11 cellular contexts compared by ENCODE assay signal in the genomic region with DNA sequence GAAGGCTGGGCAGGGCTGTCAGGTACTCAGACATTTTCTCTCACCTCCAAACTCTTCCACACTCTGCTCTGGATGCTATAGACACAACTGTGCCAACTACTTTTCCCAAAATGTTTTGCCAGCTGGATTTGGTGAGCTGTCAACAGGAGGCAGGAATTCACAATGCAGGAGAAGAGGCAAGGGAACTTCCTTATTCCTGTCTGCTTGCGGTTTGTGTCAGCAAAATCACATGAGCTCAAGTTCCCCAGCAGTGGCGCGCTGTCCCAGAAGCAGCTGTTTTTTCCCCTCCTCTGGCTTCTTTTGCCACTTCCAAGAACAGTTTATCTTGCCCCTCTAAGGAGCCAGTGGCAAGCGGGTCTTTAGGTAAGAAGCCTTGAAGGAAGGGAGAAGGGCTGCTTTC.
DNase-seq lines count a peak whose midpoint lies in the region; ATAC-seq, FAIRE-seq and TF ChIP-seq lines count a peak whose summit lies in the region.
"Had no signal": no experiment of that assay in that cellular context is flagged by ENCODE, and none has a peak within 500 bp of the region (broad histone marks: within the 10 kb centered on the region; RNA-seq: fewer than 3 reads in every experiment).

No MANE protein-coding gene starts in this region.

- peak; percentile 80 to 84 for DNase-seq in Kasumi-1 (lab: John Stamatoyannopoulos, UW)
- peak; percentile 25 for DNase-seq in brain pericyte (ENCODE audit: low read depth, low spot score)
- no peak for DNase-seq in keratinocyte (ENCODE audit: low read depth, low spot score)
- peak; percentile 3 for DNase-seq in small intestine
- no peak for DNase-seq in GM10266 (ENCODE audit: extremely low spot score)
- DNase-seq in PC-9 = no peak
- DNase-seq: activated CD4-positive, alpha-beta T cell treated with anti-CD3 and anti-CD28 coated beads for 4 hours; H9; NCI-H1930 had no signal

- CTCF ChIA-PET in PC-9 (lab: Charles Lee) = no interaction called here

- H3K4me2 ChIP-seq in keratinocyte (ENCODE audit: control insufficient read depth, extremely low read depth, insufficient read depth, low read depth, low read length) (no peak overlapping the region), PC-9 (no peak overlapping the region)

- no peak overlapping the region for H3K9ac ChIP-seq in keratinocyte (ENCODE audit: control insufficient read depth, extremely low read depth, insufficient read depth, low read length)

- BruUV-seq in PC-9 (replicated peaks; lab: Mats Ljungman, UMichigan) = no TSS peak

- intact Hi-C loops in PC-9 (cut with micrococcal nuclease; ENCODE audit: unreplicated experiment) = no loop called here

- peak; percentile 52 for FAIRE-seq in keratinocyte (lab: Jason Lieb, UNC)
- FAIRE-seq in small intestine (lab: Jason Lieb, UNC) = no peak

- H3K9me3 ChIP-seq in keratinocyte (ENCODE audit: control insufficient read depth, low read depth, low read length) (no peaks in the 10 kb centered on the region), small intestine (ENCODE audit: control insufficient read depth, low read depth) (no peaks in the 10 kb centered on the region), PC-9 (ENCODE audit: insufficient read depth, low read depth) (no peaks in the 10 kb centered on the region)

- H3K79me2 ChIP-seq in keratinocyte (ENCODE audit: control insufficient read depth, insufficient read depth, low read length) (no peaks in the 10 kb centered on the region), PC-9 (ENCODE audit: low read depth) (no peaks in the 10 kb centered on the region)

- WGBS in small intestine, 3 donors = 34 to 56% (median 48%) methylated on average over 4 of the region's 4 CpGs

- ATAC-seq in HG03097 (IDR thresholded peaks at IDR 0.05; ENCODE audit: low FRiP score, unreplicated experiment) (no peak), GM21619 (IDR thresholded peaks at IDR 0.05; ENCODE audit: unreplicated experiment) (no peak)

- no peaks in the 10 kb centered on the region for H3F3A ChIP-seq in PC-9 (ENCODE audit: insufficient read depth, low read depth)

- H3K4me3 ChIP-seq in keratinocyte (ENCODE audit: control insufficient read depth in 2 of 3, extremely low read depth in 1 of 3, insufficient read depth in 2 of 3, low read depth in 1 of 3, low read length in 3 of 3) (no peak overlapping the region), small intestine (ENCODE audit: low read depth in 1 of 2, low read length in 2 of 2) (no peak overlapping the region), PC-9 (no peak overlapping the region)

- H2AFZ ChIP-seq in keratinocyte (ENCODE audit: control insufficient read depth, low read length) (peak overlapping the region; percentile 1), PC-9 (no peak overlapping the region)

- dilution Hi-C loops in keratinocyte (cut with MboI; ENCODE audit: extremely low pct_ligation_motif_present, low sequenced_read_pairs) = no loop called here

- H3K27ac ChIP-seq in keratinocyte (ENCODE audit: control insufficient read depth, insufficient read depth, low read length) (no peak overlapping the region), small intestine (ENCODE audit: low read depth in 1 of 2, low read length in 1 of 2) (no peak overlapping the region), PC-9 (no peak overlapping the region)

- no peaks in the 10 kb centered on the region for H3K9me2 ChIP-seq in PC-9 (ENCODE audit: insufficient read depth)

- no peaks in the 10 kb centered on the region for H3K9me1 ChIP-seq in keratinocyte (ENCODE audit: control insufficient read depth, extremely low read depth, insufficient read depth, low read length)

- peak in 2 of 3 experiments; percentile 6 to 21 for TF ChIP-seq CTCF in keratinocyte (optimal IDR thresholded peaks at IDR 0.05 in 1 of 3, IDR thresholded peaks at IDR 0.05 in 1 of 3, conservative IDR thresholded peaks at IDR 0.05 in 1 of 3; ENCODE audit: extremely low read depth in 1 of 3, insufficient read depth in 2 of 3, low read length in 3 of 3)
- TF ChIP-seq CTCF in GM10266 (IDR thresholded peaks at IDR 0.05; ENCODE audit: control insufficient read depth, insufficient read depth, low read depth, missing control alignments) = no peak
- no peak for TF ChIP-seq CTCF in PC-9 (conservative IDR thresholded peaks at IDR 0.05)

- H4K20me1 ChIP-seq in keratinocyte (ENCODE audit: control insufficient read depth, extremely low read depth, insufficient read depth, low read length) = no peaks in the 10 kb centered on the region
- H4K20me1 ChIP-seq in PC-9 (ENCODE audit: insufficient read depth) = no peaks in the 10 kb centered on the region

- H3K27me3 ChIP-seq in keratinocyte (ENCODE audit: control insufficient read depth, extremely low read depth, insufficient read depth, low read length) (no peaks in the 10 kb centered on the region), small intestine (ENCODE audit: control insufficient read depth in 2 of 2, insufficient read depth in 2 of 2, low read length in 2 of 2) (no peaks in the 10 kb centered on the region), PC-9 (ENCODE audit: insufficient read depth, low read depth) (0 out of 2 replicates have a peak, but pooled peaks cover 4% of the 10 kb centered on the region)

- POLR2A ChIA-PET in PC-9 (lab: Charles Lee; ENCODE audit: unreplicated experiment) = no interaction called here

- no peaks in the 10 kb centered on the region for H3K4me1 ChIP-seq in keratinocyte (ENCODE audit: control insufficient read depth, extremely low read depth, insufficient read depth, low read length)
- no peaks in the 10 kb centered on the region for H3K4me1 ChIP-seq in small intestine (ENCODE audit: control insufficient read depth in 2 of 2, insufficient read depth in 1 of 2, low read depth in 1 of 2, low read length in 1 of 2)
- no peaks in the 10 kb centered on the region for H3K4me1 ChIP-seq in PC-9 (replicated peaks; ENCODE audit: insufficient read depth)

- H3K36me3 ChIP-seq in keratinocyte (ENCODE audit: control insufficient read depth in 2 of 2, extremely low read depth in 1 of 2, insufficient read depth in 2 of 2, low read length in 2 of 2) (no peaks in the 10 kb centered on the region), small intestine (ENCODE audit: control insufficient read depth in 2 of 2, insufficient read depth in 2 of 2, low read length in 2 of 2) (no peaks in the 10 kb centered on the region), PC-9 (ENCODE audit: low read depth) (no peaks in the 10 kb centered on the region)

Comparison
In these comparisons a context has a peak if more than half of its experiments do, and no peak if none do; other contexts are left out.
1. DNase-seq: peak in Kasumi-1 (2 of 2), brain pericyte (single experiment) and small intestine (single experiment); none in keratinocyte (single experiment), GM10266 (single experiment) and PC-9 (0 of 2).
2. CTCF ChIP-seq: peak in keratinocyte (2 of 3); none in GM10266 (single experiment) and PC-9 (single experiment).